ENCODE assay signal across 13 cellular contexts in the genomic region with DNA sequence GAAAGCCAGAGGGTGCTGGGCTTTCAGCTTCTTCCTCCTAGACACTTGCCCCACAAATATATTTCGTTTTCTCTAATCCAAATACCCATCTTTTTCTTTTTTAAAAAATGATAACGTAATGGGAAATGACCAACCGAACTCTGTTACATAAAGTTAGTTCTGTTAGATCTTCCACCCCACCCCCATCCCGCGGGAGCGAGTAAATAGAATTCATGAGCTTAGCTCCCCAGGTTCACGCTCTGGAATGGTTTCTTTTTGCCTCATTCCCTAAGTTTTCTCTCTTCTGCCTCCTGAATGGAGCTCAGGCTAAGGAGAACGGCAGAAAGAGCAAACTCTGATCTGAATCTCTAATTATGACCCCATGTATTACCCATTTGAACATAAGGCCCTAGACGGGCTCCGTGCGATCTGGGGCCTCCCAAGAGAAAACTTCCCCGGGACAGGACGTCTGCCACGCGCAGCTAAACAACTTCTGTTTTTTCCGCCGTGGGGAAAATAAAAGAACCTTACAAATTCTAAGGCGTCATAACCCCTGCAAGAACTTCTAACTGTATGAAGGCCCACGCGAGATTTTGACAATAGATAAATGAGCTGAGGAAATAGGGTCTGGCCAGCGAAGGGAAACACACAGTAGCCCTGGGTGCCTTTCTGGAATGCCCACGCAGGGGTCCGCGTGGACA. TPM values are rescaled to one million over a fixed set of nuclear protein-coding genes. Genes with fewer than 3 reads are reported as not detected.
DNase-seq lines count a peak whose midpoint lies in the region; ATAC-seq, FAIRE-seq and TF ChIP-seq lines count a peak whose summit lies in the region.
"Had no signal": no experiment of that assay in that cellular context is flagged by ENCODE, and none has a peak within 500 bp of the region (broad histone marks: within the 10 kb centered on the region; RNA-seq: fewer than 3 reads in every experiment).

No MANE protein-coding gene starts in this region.

- peaks cover 22% of the 10 kb centered on the region for H3K9me3 Mint-ChIP-seq in activated CD8-positive, alpha-beta T cell treated with anti-CD3 and anti-CD28 coated beads, Interleukin-2, amount 10 ng/mL, durations not matched to agents 7 days and 5 days (ENCODE audit: insufficient read depth)
- H3K9me3 Mint-ChIP-seq in activated CD8-positive, alpha-beta T cell treated with anti-CD3 and anti-CD28 coated beads for 36 hours = peaks cover 14% of the 10 kb centered on the region
- peaks cover 0 to 10% (median 5%) of the 10 kb centered on the region in 3 donors for H3K9me3 Mint-ChIP-seq in T-cell

- H3K9ac ChIP-seq in iPS-15b (ENCODE audit: low read depth, low read length) = no peak overlapping the region

- no peak for ATAC-seq in activated CD8-positive, alpha-beta T cell treated with anti-CD3 and anti-CD28 coated beads, Interleukin-2, amount 10 ng/mL, durations not matched to agents 7 days and 5 days
- ATAC-seq in activated CD8-positive, alpha-beta T cell treated with anti-CD3 and anti-CD28 coated beads for 36 hours = no peak
- ATAC-seq in T-cell (replicated peaks in 1 of 4) = no peak
- ATAC-seq in pancreas = no peak
- ATAC-seq: A549; stimulated activated memory B cell treated with anti-CD40 and anti-IgM and Interleukin-4, amounts not matched to agents 10 μg/mL and 1 μg/mL and 100 μg/mL, for 72 hours had no signal

- FAIRE-seq in pancreas (lab: Jason Lieb, UNC) = no peak
- FAIRE-seq: A549, frontal cortex had no signal

- H3K9me3 ChIP-seq in iPS-15b (ENCODE audit: control insufficient read depth, insufficient read depth, low read length) (no peaks in the 10 kb centered on the region), Peyer's patch (peaks cover 0 to 24% (median 0%) of the 10 kb centered on the region in 4 donors), pancreas (no peaks in the 10 kb centered on the region)
- H3K9me3 ChIP-seq: A549, HAP-1 had no signal

- DNase-seq in activated CD8-positive, alpha-beta T cell treated with anti-CD3 and anti-CD28 coated beads, Interleukin-2, amount 10 ng/mL, durations not matched to agents 7 days and 5 days = no peak
- no peak for DNase-seq in activated CD8-positive, alpha-beta T cell treated with anti-CD3 and anti-CD28 coated beads for 36 hours
- no peak for DNase-seq in T-cell
- DNase-seq in Peyer's patch = no peak
- DNase-seq in pancreas = no peak
- no peak for DNase-seq in COR-L47 (lab: John Stamatoyannopoulos, UW)
- DNase-seq: NCI-H1092 had no signal

- TF ChIP-seq CTCF in activated CD8-positive, alpha-beta T cell treated with anti-CD3 and anti-CD28 coated beads for 36 hours (IDR thresholded peaks at IDR 0.05) = no peak
- TF ChIP-seq CTCF in Peyer's patch (IDR thresholded peaks at IDR 0.05) (no peak), pancreas (IDR thresholded peaks at IDR 0.05) (no peak)

- peak overlapping the region in 19 of 21 experiments; percentile 3 to 95 (median 87) for H3K27ac ChIP-seq in skin epidermis
- H3K27ac ChIP-seq in Peyer's patch = no peak overlapping the region
- H3K27ac ChIP-seq in pancreas = no peak overlapping the region
- H3K27ac ChIP-seq: A549 had no signal

- H3K4me1 ChIP-seq in iPS-15b (ENCODE audit: control insufficient read depth, insufficient read depth, low read length) = peaks cover 12% of the 10 kb centered on the region
- H3K4me1 ChIP-seq in Peyer's patch = peaks cover 0 to 40% (median 0%) of the 10 kb centered on the region in 4 donors
- H3K4me1 ChIP-seq in pancreas = no peaks in the 10 kb centered on the region
- H3K4me1 ChIP-seq: A549, HAP-1 had no signal

- peak overlapping the region; percentile 66 for H3K27ac Mint-ChIP-seq in activated CD8-positive, alpha-beta T cell treated with anti-CD3 and anti-CD28 coated beads, Interleukin-2, amount 10 ng/mL, durations not matched to agents 7 days and 5 days
- H3K27ac Mint-ChIP-seq in activated CD8-positive, alpha-beta T cell treated with anti-CD3 and anti-CD28 coated beads for 36 hours = no peak overlapping the region
- H3K27ac Mint-ChIP-seq in T-cell = peak overlapping the region in 1 of 2 donors; percentile 43
- H3K27ac Mint-ChIP-seq: stimulated activated memory B cell treated with anti-CD40 and anti-IgM and Interleukin-4, amounts not matched to agents 10 μg/mL and 1 μg/mL and 100 μg/mL, for 72 hours had no signal

- POLR2A ChIA-PET in activated CD8-positive, alpha-beta T cell treated with anti-CD3 and anti-CD28 coated beads, Interleukin-2, amount 10 ng/mL, durations not matched to agents 7 days and 5 days (lab: Charles Lee) = interaction anchor here (1.0 kb wide), 1 partner anchor 22 kb away, joined by 4 read pairs; no protein-coding TSS in a partner anchor
- POLR2A ChIA-PET in activated CD8-positive, alpha-beta T cell treated with anti-CD3 and anti-CD28 coated beads for 36 hours (lab: Charles Lee) = interaction anchor here (0.6 kb wide), 1 partner anchor 145 kb away, joined by 3 read pairs; no protein-coding TSS in a partner anchor
- POLR2A ChIA-PET in T-cell (lab: Charles Lee) = interaction anchor here in 1 of 2 donors (0.6 kb wide), 1 partner anchor 713 kb away, joined by 3 read pairs; no protein-coding TSS in a partner anchor

- H3K36me3 ChIP-seq in iPS-15b (ENCODE audit: control insufficient read depth, insufficient read depth, low read length) (no peaks in the 10 kb centered on the region), Peyer's patch (no peaks in the 10 kb centered on the region), pancreas (no peaks in the 10 kb centered on the region)
- H3K36me3 ChIP-seq: HAP-1 had no signal

- H3K27me3 ChIP-seq in iPS-15b (ENCODE audit: control insufficient read depth, insufficient read depth, low read length) (peaks cover 100% of the 10 kb centered on the region), Peyer's patch (peaks cover 0 to 89% of the 10 kb centered on the region in 2 donors), pancreas (peaks cover 4 to 90% (median 21%) of the 10 kb centered on the region in 4 donors)

- peak overlapping the region; percentile 38 for H3K4me3 Mint-ChIP-seq in activated CD8-positive, alpha-beta T cell treated with anti-CD3 and anti-CD28 coated beads, Interleukin-2, amount 10 ng/mL, durations not matched to agents 7 days and 5 days
- no peak overlapping the region for H3K4me3 Mint-ChIP-seq in activated CD8-positive, alpha-beta T cell treated with anti-CD3 and anti-CD28 coated beads for 36 hours
- peak overlapping the region in 2 of 3 donors; percentile 17 to 74 for H3K4me3 Mint-ChIP-seq in T-cell

- H3K36me3 Mint-ChIP-seq in activated CD8-positive, alpha-beta T cell treated with anti-CD3 and anti-CD28 coated beads, Interleukin-2, amount 10 ng/mL, durations not matched to agents 7 days and 5 days (ENCODE audit: low read depth) = peaks cover 36% of the 10 kb centered on the region
- peaks cover 17% of the 10 kb centered on the region for H3K36me3 Mint-ChIP-seq in activated CD8-positive, alpha-beta T cell treated with anti-CD3 and anti-CD28 coated beads for 36 hours (ENCODE audit: low read depth)
- no peaks in the 10 kb centered on the region for H3K36me3 Mint-ChIP-seq in T-cell

- H3K27me3 Mint-ChIP-seq in activated CD8-positive, alpha-beta T cell treated with anti-CD3 and anti-CD28 coated beads, Interleukin-2, amount 10 ng/mL, durations not matched to agents 7 days and 5 days (ENCODE audit: low read depth) = peaks cover 91% of the 10 kb centered on the region
- peaks cover 86% of the 10 kb centered on the region for H3K27me3 Mint-ChIP-seq in activated CD8-positive, alpha-beta T cell treated with anti-CD3 and anti-CD28 coated beads for 36 hours
- peaks cover 83 to 93% of the 10 kb centered on the region in 2 donors for H3K27me3 Mint-ChIP-seq in T-cell

- CTCF ChIA-PET in activated CD8-positive, alpha-beta T cell treated with anti-CD3 and anti-CD28 coated beads, Interleukin-2, amount 10 ng/mL, durations not matched to agents 7 days and 5 days (lab: Charles Lee) = interaction anchor here (1.1 to 1.5 kb wide), 3 partner anchors 9 to 22 kb away, joined by 3 to 4 read pairs (median 3); no protein-coding TSS in a partner anchor
- CTCF ChIA-PET in activated CD8-positive, alpha-beta T cell treated with anti-CD3 and anti-CD28 coated beads for 36 hours (lab: Charles Lee) = interaction anchor here (0.9 to 2.7 kb wide), 3 partner anchors 20 to 25 kb away, joined by 3 to 9 read pairs (median 5); no protein-coding TSS in a partner anchor
- CTCF ChIA-PET in T-cell (lab: Charles Lee) = no interaction called here

- intact Hi-C loops in activated CD8-positive, alpha-beta T cell treated with anti-CD3 and anti-CD28 coated beads for 36 hours (cut with micrococcal nuclease) = no loop called here
- intact Hi-C loops in pancreas (cut with DNase I) = no loop called here

- peak overlapping the region; percentile 16 for H3K4me3 ChIP-seq in iPS-15b (ENCODE audit: low read depth, low read length)
- peak overlapping the region; percentile 24 to 51 (median 37) for H3K4me3 ChIP-seq in skin epidermis
- H3K4me3 ChIP-seq in Peyer's patch = no peak overlapping the region
- no peak overlapping the region for H3K4me3 ChIP-seq in pancreas
- H3K4me3 ChIP-seq: A549, HAP-1 had no signal

- no peak for TF ChIP-seq POLR2A in Peyer's patch (IDR thresholded peaks at IDR 0.05)

- WGBS in pancreas, 2 donors = 17 to 21% methylated on average over 24 of the region's 24 CpGs

- H3K4me1 Mint-ChIP-seq in activated CD8-positive, alpha-beta T cell treated with anti-CD3 and anti-CD28 coated beads, Interleukin-2, amount 10 ng/mL, durations not matched to agents 7 days and 5 days (ENCODE audit: low read depth) = peaks cover 21% of the 10 kb centered on the region
- H3K4me1 Mint-ChIP-seq in activated CD8-positive, alpha-beta T cell treated with anti-CD3 and anti-CD28 coated beads for 36 hours (ENCODE audit: low read depth) = peaks cover 24% of the 10 kb centered on the region
- H3K4me1 Mint-ChIP-seq in T-cell = peaks cover 24 to 42% (median 26%) of the 10 kb centered on the region in 3 donors

RNA-seq across cellular contexts. Expression of a gene that starts 2.4 kb away (rescaled TPM):
- total RNA-seq in activated CD8-positive, alpha-beta T cell treated with anti-CD3 and anti-CD28 coated beads, Interleukin-2, amount 10 ng/mL, durations not matched to agents 7 days and 5 days = not detected
- not detected for total RNA-seq in activated CD8-positive, alpha-beta T cell treated with anti-CD3 and anti-CD28 coated beads for 36 hours
- total RNA-seq in T-cell (under 1 TPM in 1 of 5 donors, not detected in 4; 0.12 TPM), Peyer's patch (1 to 10 TPM in 1 of 4 donors, under 1 TPM in 1, not detected in 2; 0.40 to 3.3 TPM), pancreas (under 1 TPM in 4 of 6 donors, not detected in 2; 0.06 to 0.14 (median 0.09) TPM)
- under 1 TPM in 1 of 2 donors, not detected in 1; 0.05 TPM for polyA plus RNA-seq in pancreas

Comparison
In these comparisons a context has a peak if more than half of its experiments do, and no peak if none do; other contexts are left out.
1. H3K4me3 ChIP-seq: peak in iPS-15b (single experiment) and skin epidermis (7 of 7); none in Peyer's patch (0 of 4) and pancreas (0 of 4).
2. H3K27ac ChIP-seq: peak in skin epidermis (19 of 21); none in Peyer's patch (0 of 4) and pancreas (0 of 4).
3. CTCF ChIA-PET loops: an anchor here in activated CD8-positive, alpha-beta T cell treated with anti-CD3 and anti-CD28 coated beads, Interleukin-2, amount 10 ng/mL, durations not matched to agents 7 days and 5 days (1.1 to 1.5 kb wide) and activated CD8-positive, alpha-beta T cell treated with anti-CD3 and anti-CD28 coated beads for 36 hours (0.9 to 2.7 kb wide); none called in T-cell.